29 cellular contexts compared by ENCODE assay signal in genomic region chr19:5052945-5053485, GRCh38.
"Had no signal": no experiment of that assay in that cellular context is flagged by ENCODE, and none has a peak within 500 bp of the region (broad histone marks: within the 10 kb centered on the region; RNA-seq: fewer than 3 reads in every experiment).

No MANE protein-coding gene starts in this region.

- H3K27ac Mint-ChIP-seq: activated CD4-positive, alpha-beta memory T cell treated with anti-CD3 and anti-CD28 coated beads for 36 hours; activated CD4-positive, alpha-beta T cell treated with anti-CD3 and anti-CD28 coated beads, Interleukin-2, amount 10 ng/mL, durations not matched to agents 24 days and 14 days; activated T-helper 1 cell treated with anti-CD3 and anti-CD28 coated beads, Interleukin-12 subunit alpha, Interleukin-12 subunit beta, Interleukin-2, Interleukin-4 antibody, amounts not matched to agents 30 ng/mL and 10 ng/mL and 1 ng/mL, durations not matched to agents 14 hours and 24 hours and 36 hours; natural killer cell treated with Interleukin-12 subunit alpha and Interleukin-12 subunit beta and Interleukin-15 and Interleukin-18, amount 100 ng/mL, for 72 hours had no signal

- H3K4me3 ChIP-seq: esophagus squamous epithelium, gastroesophageal sphincter, lower lobe of right lung, suprapubic skin, tibial artery, upper lobe of right lung had no signal

- H3K4me1 ChIP-seq: parathyroid adenoma had no signal

- ATAC-seq: gastroesophageal sphincter; lower lobe of right lung; natural killer cell treated with Interleukin-12 subunit alpha and Interleukin-12 subunit beta and Interleukin-15 and Interleukin-18, amount 100 ng/mL, for 72 hours; right cardiac atrium; upper lobe of right lung had no signal

- H3K4me1 Mint-ChIP-seq: activated CD4-positive, alpha-beta T cell treated with anti-CD3 and anti-CD28 coated beads, Interleukin-2, amount 10 ng/mL, durations not matched to agents 24 days and 14 days had no signal

- H3K9me3 Mint-ChIP-seq: activated CD4-positive, alpha-beta memory T cell treated with anti-CD3 and anti-CD28 coated beads for 36 hours; activated CD4-positive, alpha-beta T cell treated with anti-CD3 and anti-CD28 coated beads, Interleukin-2, amount 10 ng/mL, durations not matched to agents 24 days and 14 days; activated T-helper 1 cell treated with anti-CD3 and anti-CD28 coated beads, Interleukin-12 subunit alpha, Interleukin-12 subunit beta, Interleukin-2, Interleukin-4 antibody, amounts not matched to agents 30 ng/mL and 10 ng/mL and 1 ng/mL, durations not matched to agents 14 hours and 24 hours and 36 hours; central memory CD8-positive, alpha-beta T cell; immature natural killer cell; natural killer cell treated with Interleukin-12 subunit alpha and Interleukin-12 subunit beta and Interleukin-15 and Interleukin-18, amount 100 ng/mL, for 72 hours had no signal

- H2AFZ ChIP-seq: parathyroid adenoma had no signal

- H3K4me3 Mint-ChIP-seq: activated CD4-positive, alpha-beta memory T cell treated with anti-CD3 and anti-CD28 coated beads for 36 hours; activated CD4-positive, alpha-beta T cell treated with anti-CD3 and anti-CD28 coated beads, Interleukin-2, amount 10 ng/mL, durations not matched to agents 24 days and 14 days; activated T-helper 1 cell treated with anti-CD3 and anti-CD28 coated beads, Interleukin-12 subunit alpha, Interleukin-12 subunit beta, Interleukin-2, Interleukin-4 antibody, amounts not matched to agents 30 ng/mL and 10 ng/mL and 1 ng/mL, durations not matched to agents 14 hours and 24 hours and 36 hours; central memory CD8-positive, alpha-beta T cell; immature natural killer cell; natural killer cell treated with Interleukin-12 subunit alpha and Interleukin-12 subunit beta and Interleukin-15 and Interleukin-18, amount 100 ng/mL, for 72 hours had no signal

- H3K36me3 Mint-ChIP-seq: natural killer cell treated with Interleukin-12 subunit alpha and Interleukin-12 subunit beta and Interleukin-15 and Interleukin-18, amount 100 ng/mL, for 72 hours had no signal

- H3K9ac ChIP-seq: parathyroid adenoma had no signal

- DNase-seq: activated CD4-positive, alpha-beta memory T cell treated with anti-CD3 and anti-CD28 coated beads for 36 hours; activated CD4-positive, alpha-beta T cell treated with anti-CD3 and anti-CD28 coated beads, Interleukin-2, amount 10 ng/mL, durations not matched to agents 24 days and 14 days; activated CD4-positive, CD25-positive, alpha-beta regulatory T cell treated with anti-CD3 and anti-CD28 coated beads, Interleukin-2, amount 50 U/mL, for 72 hours; activated CD8-positive, alpha-beta memory T cell treated with anti-CD3 and anti-CD28 coated beads, Interleukin-2, amount 50 U/mL, for 4 hours; activated gamma-delta T cell; activated naive CD4-positive, alpha-beta T cell treated with anti-CD3 and anti-CD28 coated beads, Interleukin-2, amount 50 U/mL, for 16 hours; activated T-cell treated with anti-CD3 and anti-CD28 coated beads, Interleukin-2, amount 50 U/mL, for 1 hour; amniotic stem cell; dermis blood vessel endothelial cell; effector CD8-positive, alpha-beta T cell; esophagus squamous epithelium; hippocampal formation; immature natural killer cell; kidney; lower lobe of right lung; stimulated activated CD4-positive, alpha-beta T cell treated with anti-CD3 and anti-CD28 coated beads, Interleukin-15, amount 100 ng/mL, for 24 hours; stimulated activated naive CD4-positive, alpha-beta T cell; SW 1271; T-helper 2 cell; tibial artery; upper lobe of right lung had no signal

- H3K9me3 ChIP-seq: esophagus squamous epithelium, gastroesophageal sphincter, lower lobe of right lung, suprapubic skin, tibial artery, upper lobe of right lung had no signal

- H3K27ac ChIP-seq: epithelial cell of prostate, esophagus squamous epithelium, gastroesophageal sphincter, lower lobe of right lung, parathyroid adenoma, suprapubic skin, tibial artery, upper lobe of right lung had no signal

- H3K27me3 ChIP-seq: esophagus squamous epithelium, gastroesophageal sphincter, suprapubic skin, tibial artery, upper lobe of right lung had no signal

- H3K27me3 Mint-ChIP-seq: activated CD4-positive, alpha-beta memory T cell treated with anti-CD3 and anti-CD28 coated beads for 36 hours; activated CD4-positive, alpha-beta T cell treated with anti-CD3 and anti-CD28 coated beads, Interleukin-2, amount 10 ng/mL, durations not matched to agents 24 days and 14 days; central memory CD8-positive, alpha-beta T cell; natural killer cell treated with Interleukin-12 subunit alpha and Interleukin-12 subunit beta and Interleukin-15 and Interleukin-18, amount 100 ng/mL, for 72 hours had no signal
